Comparison of ENCODE assay signal across 8 cellular contexts in genomic region chr20:46174469-46175126, GRCh38. TPM values are rescaled to one million over a fixed set of nuclear protein-coding genes. Genes with fewer than 3 reads are reported as not detected.
DNase-seq lines count a peak whose midpoint lies in the region; ATAC-seq, FAIRE-seq and TF ChIP-seq lines count a peak whose summit lies in the region.

No MANE protein-coding gene starts in this region.

- H3K9ac ChIP-seq in H1 (replicated peaks in 1 of 4; ENCODE audit: extremely low read depth in 1 of 4, low read depth in 3 of 4, low read length in 3 of 4): no peak overlapping the region

- H2AFZ ChIP-seq in H1 (ENCODE audit: low read length): peak overlapping the region; percentile 68; the same call in 1 of the 2 replicates

- H3K23me2 ChIP-seq in H1 (ENCODE audit: low read depth, low read length): peaks cover 2% of the 10 kb centered on the region; the same call in 1 of the 2 replicates

- no peaks in the 10 kb centered on the region; a peak in 1 of 7 replicates for H3K4me1 ChIP-seq in H1 (replicated peaks in 1 of 4; ENCODE audit: control insufficient read depth in 3 of 4, insufficient read depth in 4 of 4, low read length in 3 of 4)

- no peak for TF ChIP-seq POLR2A in H1 (IDR thresholded peaks at IDR 0.05; ENCODE audit: control extremely low read depth in 1 of 2, low read depth in 2 of 2, low read length in 2 of 2)

- peak; percentile 51 for DNase-seq in DMS153 treated with DMSO at 0.1 percent for 48 hours (lab: John Stamatoyannopoulos, UW; ENCODE audit: unreplicated experiment)
- peak; percentile 67 to 73 for DNase-seq in NCI-H1930 (lab: John Stamatoyannopoulos, UW)
- DNase-seq in activated CD8-positive, alpha-beta T cell treated with anti-CD3 and anti-CD28 coated beads for 36 hours: peak; percentile 84
- DNase-seq in H1 (ENCODE audit: low read depth in 1 of 2, low spot score in 2 of 2): peak; percentile 70 to 92
- peak; percentile 59 to 79 for DNase-seq in mesothelial cell of epicardium (ENCODE audit: low spot score in 2 of 2, unreplicated experiment in 2 of 2)
- peak; percentile 32 to 35 for DNase-seq in stimulated activated CD8-positive, alpha-beta memory T cell treated with anti-CD3 and anti-CD28 coated beads, Interleukin-4, amount 100 ng/mL, for 4 hours (ENCODE audit: low read depth in 2 of 2, low spot score in 1 of 2)
- DNase-seq in NCI-H187 (lab: John Stamatoyannopoulos, UW): no peak

- no peak overlapping the region for H3K27ac ChIP-seq in H1 (ENCODE audit: low read depth, low read length)

- no peak overlapping the region for H3K4me3 Mint-ChIP-seq in activated CD8-positive, alpha-beta T cell treated with anti-CD3 and anti-CD28 coated beads for 36 hours
- H3K4me3 Mint-ChIP-seq in mesothelial cell of epicardium: no peak overlapping the region

- H3K4me1 Mint-ChIP-seq in activated CD8-positive, alpha-beta T cell treated with anti-CD3 and anti-CD28 coated beads for 36 hours (ENCODE audit: low read depth): no peaks in the 10 kb centered on the region
- peaks cover 13% of the 10 kb centered on the region for H3K4me1 Mint-ChIP-seq in mesothelial cell of epicardium

- H2AK5ac ChIP-seq in H1 (ENCODE audit: low read depth, low read length): no peak overlapping the region

- peak; percentile 65 to 82 for TF ChIP-seq RAD21 in H1 (IDR thresholded peaks at IDR 0.05 in 1 of 2, conservative IDR thresholded peaks at IDR 0.05 in 1 of 2; ENCODE audit: low read depth in 2 of 2, low read length in 2 of 2)

- no peak overlapping the region for H3K27ac Mint-ChIP-seq in activated CD8-positive, alpha-beta T cell treated with anti-CD3 and anti-CD28 coated beads for 36 hours
- H3K27ac Mint-ChIP-seq in mesothelial cell of epicardium: no peak overlapping the region

- no peak; a peak in 1 of 3 replicates for TF ChIP-seq EP300 in H1 (IDR thresholded peaks at IDR 0.05; ENCODE audit: borderline replicate concordance in 1 of 2, low read depth in 2 of 2, low read length in 2 of 2)

- 17% methylated on average over 25 of the region's 77 CpGs; no CpG with 5 or more reads in 1 of the 2 experiments for WGBS in H1 (ENCODE audit: extremely low coverage in 1 of 2, insufficient coverage in 1 of 2, insufficient read length in 1 of 2, insufficient replicate concordance in 2 of 2, low coverage in 1 of 2, low lambda C conversion rate in 2 of 2, missing lambda C conversion rate in 1 of 2), 2 experiments

- no peaks in the 10 kb centered on the region for H3K36me3 ChIP-seq in H1 (ENCODE audit: control insufficient read depth in 2 of 4, insufficient read depth in 4 of 4, low read length in 3 of 4)

- H4K5ac ChIP-seq in H1 (ENCODE audit: insufficient read length, low read depth, low read length): no peak overlapping the region

- no peaks in the 10 kb centered on the region for H3K79me1 ChIP-seq in H1 (ENCODE audit: low read depth, low read length)

- no peak overlapping the region for H2BK20ac ChIP-seq in H1 (ENCODE audit: low read length)

- no peaks in the 10 kb centered on the region for H4K20me1 ChIP-seq in H1 (replicated peaks in 1 of 2; ENCODE audit: control insufficient read depth in 1 of 2, insufficient read depth in 2 of 2, low read length in 2 of 2)

- CTCF ChIA-PET in activated CD8-positive, alpha-beta T cell treated with anti-CD3 and anti-CD28 coated beads for 36 hours (lab: Charles Lee): interaction anchor here (0.6 to 4.8 kb wide), 25 partner anchors 8 to 232 kb away, joined by 3 to 39 read pairs (median 3); partner anchors contain the start of gene ELMO2
- CTCF ChIA-PET in H1 (lab: Charles Lee; ENCODE audit: partially characterized antibody): interaction anchor here (0.5 to 18.5 kb wide), 35 partner anchors 8 to 717 kb away, joined by 3 to 233 read pairs (median 4); no protein-coding TSS in a partner anchor

- H4K8ac ChIP-seq in H1 (ENCODE audit: extremely low read depth, insufficient read depth, low read length): peak overlapping the region; percentile 81

- H2BK120ac ChIP-seq in H1 (replicated peaks; ENCODE audit: low read depth, low read length): no peak overlapping the region

- H3K36me3 Mint-ChIP-seq in activated CD8-positive, alpha-beta T cell treated with anti-CD3 and anti-CD28 coated beads for 36 hours (ENCODE audit: low read depth): no peaks in the 10 kb centered on the region
- H3K36me3 Mint-ChIP-seq in mesothelial cell of epicardium: no peaks in the 10 kb centered on the region

- H3K9me3 ChIP-seq in H1 (ENCODE audit: insufficient read depth in 2 of 2, low read depth in 1 of 2, low read length in 1 of 2): no peaks in the 10 kb centered on the region

- no peaks in the 10 kb centered on the region for H3K79me2 ChIP-seq in H1 (ENCODE audit: control insufficient read depth in 1 of 2, insufficient read depth in 2 of 2, low read length in 2 of 2)

- TF ChIP-seq CTCF in activated CD8-positive, alpha-beta T cell treated with anti-CD3 and anti-CD28 coated beads for 36 hours (IDR thresholded peaks at IDR 0.05): peak; percentile 69
- TF ChIP-seq CTCF in H1 (IDR thresholded peaks at IDR 0.05; ENCODE audit: control extremely low read depth in 1 of 3, insufficient read depth in 1 of 3, low read depth in 1 of 3, low read length in 3 of 3) (peak; percentile 82 to 88 (median 85)), mesothelial cell of epicardium (IDR thresholded peaks at IDR 0.05; ENCODE audit: unreplicated experiment) (peak; percentile 63)

- peak; percentile 98 for ATAC-seq in activated CD8-positive, alpha-beta T cell treated with anti-CD3 and anti-CD28 coated beads for 36 hours
- ATAC-seq in GM18517 (IDR thresholded peaks at IDR 0.05; ENCODE audit: unreplicated experiment): no peak

- H2BK5ac ChIP-seq in H1 (ENCODE audit: low read depth, low read length): no peak overlapping the region

- no peak overlapping the region for H3K14ac ChIP-seq in H1 (ENCODE audit: insufficient read length)

- no peaks in the 10 kb centered on the region for H3K9me3 Mint-ChIP-seq in activated CD8-positive, alpha-beta T cell treated with anti-CD3 and anti-CD28 coated beads for 36 hours
- no peaks in the 10 kb centered on the region for H3K9me3 Mint-ChIP-seq in mesothelial cell of epicardium

- H2BK12ac ChIP-seq in H1 (ENCODE audit: low read depth, low read length): no peak overlapping the region

- H3K4me3 ChIP-seq in H1 (ENCODE audit: extremely low read depth in 1 of 4, insufficient read depth in 2 of 4, low read depth in 3 of 4, low read length in 4 of 4): peak overlapping the region; percentile 9 to 50 (median 20); a peak in 5 of 8 replicates

- no peak overlapping the region for H4K91ac ChIP-seq in H1 (replicated peaks; ENCODE audit: insufficient read length, low read length)

- FAIRE-seq in H1 (lab: Jason Lieb, UNC): no peak

- peaks cover 8 to 33% (median 32%) of the 10 kb centered on the region in 4 experiments for H3K27me3 ChIP-seq in H1 (replicated peaks in 1 of 4; ENCODE audit: control insufficient read depth in 3 of 4, extremely low read depth in 1 of 4, insufficient read depth in 3 of 4, low read length in 3 of 4)

- H3K56ac ChIP-seq in H1 (replicated peaks; ENCODE audit: insufficient read length, low read depth, low read length): no peak overlapping the region

- POLR2A ChIA-PET in activated CD8-positive, alpha-beta T cell treated with anti-CD3 and anti-CD28 coated beads for 36 hours (lab: Charles Lee): interaction anchor here (1.5 kb wide), 1 partner anchor 32 kb away, joined by 4 read pairs; no protein-coding TSS in a partner anchor
- POLR2A ChIA-PET in H1 (lab: Charles Lee; ENCODE audit: partially characterized antibody): interaction anchor here (0.6 to 1.5 kb wide), 4 partner anchors 18 to 189 kb away, joined by 3 to 5 read pairs (median 3); no protein-coding TSS in a partner anchor

- intact Hi-C loops in activated CD8-positive, alpha-beta T cell treated with anti-CD3 and anti-CD28 coated beads for 36 hours (cut with micrococcal nuclease): loop anchor here (5.0 kb wide), 1 partner anchor 152 kb away; no protein-coding TSS in a partner anchor

- H3K4ac ChIP-seq in H1 (replicated peaks; ENCODE audit: insufficient read length, low read depth, low read length): no peak overlapping the region

- H2BK15ac ChIP-seq in H1 (ENCODE audit: low read length): no peak overlapping the region

- no peak overlapping the region for H3K23ac ChIP-seq in H1 (ENCODE audit: insufficient read length)

- H3K27me3 Mint-ChIP-seq in activated CD8-positive, alpha-beta T cell treated with anti-CD3 and anti-CD28 coated beads for 36 hours: peaks cover 41% of the 10 kb centered on the region
- H3K27me3 Mint-ChIP-seq in mesothelial cell of epicardium (ENCODE audit: low read depth): peaks cover 87% of the 10 kb centered on the region

- H3K4me2 ChIP-seq in H1 (ENCODE audit: insufficient read depth in 1 of 2, low read depth in 2 of 2, low read length in 2 of 2): peak overlapping the region; percentile 2 to 80

- H3K18ac ChIP-seq in H1 (ENCODE audit: extremely low read depth, low read length): no peak overlapping the region

TF ChIP-seq in H1, 55 proteins besides CTCF, POLR2A, EP300 and RAD21 (continues in another document):
- TF ChIP-seq E2F6 (IDR thresholded peaks at IDR 0.05) (peak; percentile 62), KDM4A (IDR thresholded peaks at IDR 0.05; ENCODE audit: low read depth, low read length, severe bottlenecking) (peak; percentile 15), POU5F1 (IDR thresholded peaks at IDR 0.05; ENCODE audit: low read depth, low read length) (no peak), SP1 (IDR thresholded peaks at IDR 0.05; ENCODE audit: low read depth, low read length) (no peak), EGR1 (IDR thresholded peaks at IDR 0.05; ENCODE audit: borderline replicate concordance, low read depth, low read length) (no peak), JUN (IDR thresholded peaks at IDR 0.05; ENCODE audit: low read depth, low read length) (no peak), SIN3A (conservative IDR thresholded peaks at IDR 0.05 in 1 of 2, IDR thresholded peaks at IDR 0.05 in 1 of 2; ENCODE audit: low read depth in 1 of 2, low read length in 2 of 2) (peak in 1 of 2 experiments; percentile 71; a peak in 2 of 4 replicates)

RNA-seq across cellular contexts. Expression of gene CD40, which starts 56.5 kb away (rescaled TPM):
- 1 to 10 TPM; 3.3 to 3.5 TPM for total RNA-seq in activated CD8-positive, alpha-beta T cell treated with anti-CD3 and anti-CD28 coated beads for 36 hours
- total RNA-seq in H1 (2021; fragmentation: NEBNext Ultra II Directional; extraction: Animal tissue kit (Norgen Biotek cat#: 25700)): 12.1 and 14.5 TPM in 2 replicates
- 18.8 and 19.6 TPM in 2 replicates for polyA plus RNA-seq in H1 (2011; rRNA removed)
- polyA plus RNA-seq in H1 (2011; cell fraction: cytosol; rRNA removed): 23.9 TPM
- polyA plus RNA-seq in H1 (2011; cell fraction: nucleus; rRNA removed): 22.4 TPM
- polyA plus RNA-seq in H1 (2012, experiment 1 of 2): 14.7 to 17.5 TPM (median 16.8 TPM) in 4 replicates
- polyA plus RNA-seq in H1 (2012, experiment 2 of 2): 11.8 TPM
- 17.8 TPM for polyA plus RNA-seq in H1 (2013, experiment 1 of 2)
- polyA plus RNA-seq in H1 (2013, experiment 2 of 2): 19.9 TPM
- 14.9 and 15.1 TPM in 2 replicates for polyA minus RNA-seq in H1 (2011; rRNA and poly(A)+ RNA removed)
- polyA minus RNA-seq in H1 (2011; cell fraction: cytosol; rRNA and poly(A)+ RNA removed): 12.1 TPM
- polyA minus RNA-seq in H1 (2011; cell fraction: nucleus; rRNA and poly(A)+ RNA removed): 8.8 TPM
- total RNA-seq in mesothelial cell of epicardium: 3.8 to 5.0 TPM (median 4.3 TPM) in 3 replicates

Comparison
In these comparisons a context has a peak if more than half of its experiments do, and no peak if none do; other contexts are left out.
1. DNase-seq: peak in DMS153 treated with DMSO at 0.1 percent for 48 hours (single experiment), NCI-H1930 (2 of 2), activated CD8-positive, alpha-beta T cell treated with anti-CD3 and anti-CD28 coated beads for 36 hours (single experiment), H1 (2 of 2), mesothelial cell of epicardium (2 of 2) and stimulated activated CD8-positive, alpha-beta memory T cell treated with anti-CD3 and anti-CD28 coated beads, Interleukin-4, amount 100 ng/mL, for 4 hours (2 of 2); none in NCI-H187 (0 of 2).
2. Peak in every context shown above with its lines, with median percentiles within 50 percentile points of each other: CTCF ChIP-seq.